ENCODE assay signal across 7 cellular contexts in the genomic region with DNA sequence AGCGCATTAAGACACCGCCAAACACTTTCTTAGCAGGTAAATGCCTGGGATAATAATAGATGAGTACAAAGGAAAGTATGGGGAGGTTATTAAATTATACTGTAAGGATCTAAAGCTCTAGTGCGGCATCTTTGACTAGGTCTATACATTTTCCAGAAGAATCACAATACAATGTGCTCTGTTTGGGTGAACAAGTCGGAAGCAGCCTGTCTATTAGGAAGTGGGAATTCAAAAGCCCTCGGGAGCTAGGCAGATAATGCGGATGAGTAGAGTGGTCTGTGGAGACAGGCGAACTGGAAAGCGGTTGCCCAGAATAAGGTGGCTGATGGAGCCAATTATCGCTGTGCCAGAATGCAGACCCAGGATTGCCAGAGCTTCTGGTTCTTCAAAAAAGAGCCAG.
"Had no signal": no experiment of that assay in that cellular context is flagged by ENCODE, and none has a peak within 500 bp of the region (broad histone marks: within the 10 kb centered on the region; RNA-seq: fewer than 3 reads in every experiment).

No MANE protein-coding gene starts in this region.

- H3K9ac ChIP-seq: GM23248 had no signal

- H3K4me3 ChIP-seq: GM23248, HAP-1 had no signal

- DNase-seq: GM23248, GOT3, H7, HFFc6 had no signal

- H3K4me1 Mint-ChIP-seq: IgD-negative memory B cell had no signal

- H3K36me3 ChIP-seq: HAP-1 had no signal

- H3K9me3 ChIP-seq: HAP-1 had no signal

- H3K27me3 Mint-ChIP-seq: IgD-negative memory B cell had no signal

- H3K9me3 Mint-ChIP-seq: HFFc6 had no signal

- H2AFZ ChIP-seq: GM23248 had no signal

- H3K36me3 Mint-ChIP-seq: IgD-negative memory B cell had no signal

- H3K27ac ChIP-seq: GM23248, HL-60 had no signal

- H3K27ac Mint-ChIP-seq: HFFc6, IgD-negative memory B cell had no signal

- H3K4me3 Mint-ChIP-seq: HFFc6, IgD-negative memory B cell had no signal
